In the genomic region with DNA sequence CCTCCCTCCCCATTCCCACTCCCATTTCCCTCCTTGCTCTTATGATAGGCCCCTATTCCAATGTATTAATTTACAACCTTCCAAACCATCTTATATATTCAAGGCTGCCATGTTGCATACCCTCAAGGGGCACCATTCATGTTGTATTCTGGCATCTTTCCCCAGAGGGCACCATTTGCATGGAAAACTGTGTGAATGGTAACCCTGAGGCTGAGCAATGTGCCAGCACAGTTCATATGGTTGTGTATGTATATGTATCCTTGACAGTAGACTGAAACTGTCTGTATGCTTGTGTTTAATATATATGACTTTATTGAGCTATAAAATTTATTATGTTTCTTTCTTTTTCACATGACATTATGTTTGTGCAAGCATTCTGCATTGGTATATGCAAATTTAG, we compare ENCODE assay signal across 16 cellular contexts. TPM values are rescaled to one million over a fixed set of nuclear protein-coding genes. Genes with fewer than 3 reads are reported as not detected.
A peak's percentile ranks its signal among the peaks of the same experiment; 100 is the strongest.
DNase-seq lines count a peak whose midpoint lies in the region; ATAC-seq, FAIRE-seq and TF ChIP-seq lines count a peak whose summit lies in the region.
"Had no signal": no experiment of that assay in that cellular context is flagged by ENCODE, and none has a peak within 500 bp of the region (broad histone marks: within the 10 kb centered on the region; RNA-seq: fewer than 3 reads in every experiment).

No MANE protein-coding gene starts in this region.

- H4K20me1 ChIP-seq in keratinocyte (ENCODE audit: control insufficient read depth, extremely low read depth, insufficient read depth, low read length), result no peaks in the 10 kb centered on the region

- FAIRE-seq in HTR-8/SVneo (lab: Jason Lieb, UNC) (peak; percentile 28), keratinocyte (lab: Jason Lieb, UNC) (peak; percentile 87)
- FAIRE-seq: A204.1, pancreas had no signal

- no peak overlapping the region for H2AFZ ChIP-seq in keratinocyte (ENCODE audit: control insufficient read depth, low read length)

- peak in 2 of 3 experiments; percentile 46 to 71 for DNase-seq in NCI-H1417 (lab: John Stamatoyannopoulos, UW)
- no peak for DNase-seq in NCI-H1417 treated with DMSO at 0.1 percent for 48 hours (lab: John Stamatoyannopoulos, UW)
- no peak for DNase-seq in HTR-8/SVneo (ENCODE audit: insufficient read length, low spot score)
- DNase-seq in RWPE2 (ENCODE audit: low spot score), result no peak
- DNase-seq in keratinocyte (ENCODE audit: low read depth, low spot score), result no peak
- no peak for DNase-seq in activated CD4-positive, CD25-positive, alpha-beta regulatory T cell treated with anti-CD3 and anti-CD28 coated beads, Interleukin-2, amount 50 U/mL, for 72 hours
- DNase-seq in occipital lobe (lab: John Stamatoyannopoulos, UW), result no peak
- DNase-seq: activated T-cell treated with anti-CD3 and anti-CD28 coated beads for 4 hours, dorsolateral prefrontal cortex, foreskin fibroblast, midbrain, MM.1S, pancreas had no signal

- dilution Hi-C loops in keratinocyte (cut with MboI; ENCODE audit: extremely low pct_ligation_motif_present, low sequenced_read_pairs), result no loop called here

- peak; percentile 42; the same call in 1 of the 3 replicates for ATAC-seq in RWPE2 (ENCODE audit: low read depth)
- ATAC-seq in GM18870 (IDR thresholded peaks at IDR 0.05; ENCODE audit: unreplicated experiment), result no peak
- ATAC-seq: activated CD4-positive, CD25-positive, alpha-beta regulatory T cell treated with anti-CD3 and anti-CD28 coated beads, Interleukin-2, amount 50 U/mL, for 24 hours; pancreas had no signal

- H3K4me1 ChIP-seq in RWPE2 (ENCODE audit: insufficient read depth, poor library complexity, severe bottlenecking), result no peaks in the 10 kb centered on the region
- H3K4me1 ChIP-seq in keratinocyte (ENCODE audit: control insufficient read depth, extremely low read depth, insufficient read depth, low read length), result peaks cover 17% of the 10 kb centered on the region

- H3K36me3 ChIP-seq in RWPE2 (ENCODE audit: low read depth), result no peaks in the 10 kb centered on the region
- H3K36me3 ChIP-seq in keratinocyte (ENCODE audit: control insufficient read depth in 2 of 2, extremely low read depth in 1 of 2, insufficient read depth in 2 of 2, low read length in 2 of 2), result no peaks in the 10 kb centered on the region
- H3K36me3 ChIP-seq: pancreas had no signal

- no peak overlapping the region for H3K27ac ChIP-seq in RWPE2 (ENCODE audit: poor library complexity, severe bottlenecking)
- H3K27ac ChIP-seq in keratinocyte (ENCODE audit: control insufficient read depth, insufficient read depth, low read length), result no peak overlapping the region
- H3K27ac ChIP-seq: dorsolateral prefrontal cortex, pancreas had no signal

- H3K4me3 ChIP-seq in RWPE2 (ENCODE audit: severe bottlenecking) (no peak overlapping the region), keratinocyte (ENCODE audit: control insufficient read depth in 2 of 3, extremely low read depth in 1 of 3, insufficient read depth in 2 of 3, low read depth in 1 of 3, low read length in 3 of 3) (no peak overlapping the region)
- H3K4me3 ChIP-seq: dorsolateral prefrontal cortex, pancreas had no signal

- peaks cover 6% of the 10 kb centered on the region for H3K79me2 ChIP-seq in keratinocyte (ENCODE audit: control insufficient read depth, insufficient read depth, low read length)

- TF ChIP-seq CTCF in RWPE2 (IDR thresholded peaks at IDR 0.05; ENCODE audit: poor library complexity, severe bottlenecking) (no peak), keratinocyte (optimal IDR thresholded peaks at IDR 0.05 in 1 of 3, IDR thresholded peaks at IDR 0.05 in 1 of 3, conservative IDR thresholded peaks at IDR 0.05 in 1 of 3; ENCODE audit: extremely low read depth in 1 of 3, insufficient read depth in 2 of 3, low read length in 3 of 3) (peak in 2 of 3 experiments; percentile 25 to 76)

- H3K9ac ChIP-seq in keratinocyte (ENCODE audit: control insufficient read depth, extremely low read depth, insufficient read depth, low read length), result no peak overlapping the region

- H3K27me3 ChIP-seq in RWPE2 (ENCODE audit: insufficient read depth, poor library complexity, severe bottlenecking), result no peaks in the 10 kb centered on the region
- no peaks in the 10 kb centered on the region for H3K27me3 ChIP-seq in keratinocyte (ENCODE audit: control insufficient read depth, extremely low read depth, insufficient read depth, low read length)
- H3K27me3 ChIP-seq: pancreas had no signal

- H3K4me2 ChIP-seq in keratinocyte (ENCODE audit: control insufficient read depth, extremely low read depth, insufficient read depth, low read depth, low read length), result no peak overlapping the region

- H3K9me1 ChIP-seq in keratinocyte (ENCODE audit: control insufficient read depth, extremely low read depth, insufficient read depth, low read length), result no peaks in the 10 kb centered on the region

- H3K9me3 ChIP-seq in RWPE2 (ENCODE audit: severe bottlenecking) (no peaks in the 10 kb centered on the region), keratinocyte (ENCODE audit: control insufficient read depth, low read depth, low read length) (no peaks in the 10 kb centered on the region)
- H3K9me3 ChIP-seq: pancreas had no signal

RNA-seq across cellular contexts. Expression of gene RASSF10, which starts 7.3 kb away (rescaled TPM):
- 1.4 to 2.1 TPM (median 1.6 TPM) in 3 replicates for polyA plus RNA-seq in keratinocyte
- 1.8 TPM for polyA plus RNA-seq in keratinocyte (2011; ENCODE audit: low read depth)
- 1.1 and 1.8 TPM in 2 replicates for polyA plus RNA-seq in keratinocyte (2011; cell fraction: cytosol; rRNA removed)
- polyA plus RNA-seq in keratinocyte (2011; cell fraction: nucleus; rRNA removed), result 2.2 and 2.4 TPM in 2 replicates
- 1.3 and 2.9 TPM in 2 replicates for polyA plus RNA-seq in keratinocyte (2012; ENCODE audit: low replicate concordance)
- polyA minus RNA-seq in keratinocyte, result 1.2 to 1.8 TPM (median 1.7 TPM) in 3 replicates
- 6.7 TPM for polyA minus RNA-seq in keratinocyte (2011; cell fraction: cytosol; rRNA and poly(A)+ RNA removed)
- 4.0 and 6.3 TPM in 2 replicates for polyA minus RNA-seq in keratinocyte (2011; cell fraction: nucleus; rRNA and poly(A)+ RNA removed)
- 3.4 TPM for total RNA-seq in occipital lobe

Comparison
In these comparisons a context has a peak if more than half of its experiments do, and no peak if none do; other contexts are left out.
1. DNase-seq: peak in NCI-H1417 (2 of 3); none in NCI-H1417 treated with DMSO at 0.1 percent for 48 hours (single experiment), HTR-8/SVneo (single experiment), RWPE2 (single experiment), keratinocyte (single experiment), activated CD4-positive, CD25-positive, alpha-beta regulatory T cell treated with anti-CD3 and anti-CD28 coated beads, Interleukin-2, amount 50 U/mL, for 72 hours (single experiment) and occipital lobe (single experiment).